In genomic region chr16:11254913-11255736, GRCh38 we compare ENCODE assay signal across 1 cellular context.
A peak's percentile ranks its signal among the peaks of the same experiment; 100 is the strongest.
TF ChIP-seq lines count a peak whose summit lies in the region.

No MANE protein-coding gene starts in this region.

TF ChIP-seq in HepG2, 621 proteins besides CTCF, POLR2A, EP300 and RAD21 (continues in another document):
- TF ChIP-seq ZNF800 (CRISPR knock-in tag; IDR thresholded peaks at IDR 0.05) (peak; percentile 57; the same call in 1 of the 2 replicates), KAT7 (CRISPR knock-in tag; IDR thresholded peaks at IDR 0.05; ENCODE audit: borderline replicate concordance) (peak; percentile 93; the same call in 1 of the 2 replicates), ZBTB2 (CRISPR knock-in tag; IDR thresholded peaks at IDR 0.05; ENCODE audit: low read depth) (no peak), ZNF616 (CRISPR knock-in tag; IDR thresholded peaks at IDR 0.05; ENCODE audit: low read depth) (peak; percentile 64; the same call in 1 of the 2 replicates), ZNF703 (CRISPR knock-in tag; IDR thresholded peaks at IDR 0.05; ENCODE audit: borderline replicate concordance) (0 out of 2 replicates have a peak, but pooled peaks have one; percentile 2), CHCHD3 (CRISPR knock-in tag; IDR thresholded peaks at IDR 0.05) (peak; percentile 53; the same call in 1 of the 2 replicates), SMYD3 (CRISPR knock-in tag; IDR thresholded peaks at IDR 0.05) (0 out of 2 replicates have a peak, but pooled peaks have one; percentile 52), POLR2G (IDR thresholded peaks at IDR 0.05; ENCODE audit: low read depth, low read length) (peak; percentile 25; the same call in 1 of the 2 replicates), ZMYM2 (CRISPR knock-in tag; IDR thresholded peaks at IDR 0.05) (peak; percentile 60; the same call in 1 of the 2 replicates), SIX1 (CRISPR knock-in tag; IDR thresholded peaks at IDR 0.05; ENCODE audit: borderline replicate concordance) (0 out of 2 replicates have a peak, but pooled peaks have one; percentile 18), ZNF205 (CRISPR knock-in tag; IDR thresholded peaks at IDR 0.05) (no peak), GABPB1 (CRISPR knock-in tag; IDR thresholded peaks at IDR 0.05) (0 out of 2 replicates have a peak, but pooled peaks have one; percentile 10), TOPORS (CRISPR knock-in tag; IDR thresholded peaks at IDR 0.05) (0 out of 2 replicates have a peak, but pooled peaks have one; percentile 1), ZNF232 (CRISPR knock-in tag; IDR thresholded peaks at IDR 0.05; ENCODE audit: borderline replicate concordance) (0 out of 2 replicates have a peak, but pooled peaks have one; percentile 16), AKAP8 (CRISPR knock-in tag; IDR thresholded peaks at IDR 0.05) (peak; percentile 2; the same call in 1 of the 2 replicates), BRF2 (CRISPR knock-in tag; IDR thresholded peaks at IDR 0.05) (peak; percentile 29; the same call in 1 of the 2 replicates), SRSF4 (IDR thresholded peaks at IDR 0.05; ENCODE audit: low read depth, low read length, poor library complexity, severe bottlenecking) (peak; percentile 37), ZNF431 (CRISPR knock-in tag; IDR thresholded peaks at IDR 0.05; ENCODE audit: borderline replicate concordance, low read depth) (0 out of 2 replicates have a peak, but pooled peaks have one; percentile 20), ZBTB21 (CRISPR knock-in tag; IDR thresholded peaks at IDR 0.05) (no peak), ZBTB20 (CRISPR knock-in tag; IDR thresholded peaks at IDR 0.05; ENCODE audit: borderline replicate concordance, low read depth) (peak; percentile 26; the same call in 1 of the 2 replicates), GLI4 (CRISPR knock-in tag; IDR thresholded peaks at IDR 0.05; ENCODE audit: borderline replicate concordance) (no peak; the same call in 1 of the 2 replicates), IRF2 (CRISPR knock-in tag; IDR thresholded peaks at IDR 0.05) (no peak), RBFOX2 (IDR thresholded peaks at IDR 0.05; ENCODE audit: low read depth, low read length) (peak; percentile 81), ZBTB26 (CRISPR knock-in tag; IDR thresholded peaks at IDR 0.05; ENCODE audit: borderline replicate concordance) (0 out of 2 replicates have a peak, but pooled peaks have one; percentile 13), ZNF629 (CRISPR knock-in tag; conservative IDR thresholded peaks at IDR 0.05) (peak; percentile 99), PHF8 (CRISPR knock-in tag; IDR thresholded peaks at IDR 0.05) (0 out of 2 replicates have a peak, but pooled peaks have one; percentile 16), EEA1 (CRISPR knock-in tag; IDR thresholded peaks at IDR 0.05; ENCODE audit: borderline replicate concordance) (peak; percentile 55; the same call in 1 of the 2 replicates), HNF4A (CRISPR knock-in tag; IDR thresholded peaks at IDR 0.05) (0 out of 2 replicates have a peak, but pooled peaks have one; percentile 19), SSRP1 (CRISPR knock-in tag; IDR thresholded peaks at IDR 0.05) (no peak), HDAC1 (CRISPR knock-in tag; IDR thresholded peaks at IDR 0.05) (peak; percentile 85), YY1 (IDR thresholded peaks at IDR 0.05; ENCODE audit: insufficient read depth, insufficient replicate concordance, low read depth, low read length) (peak; percentile 11), ZHX1 (CRISPR knock-in tag; IDR thresholded peaks at IDR 0.05; ENCODE audit: low read depth) (0 out of 2 replicates have a peak, but pooled peaks have one; percentile 17), HIC2 (CRISPR knock-in tag; IDR thresholded peaks at IDR 0.05; ENCODE audit: low read depth) (no peak), ISL2 (CRISPR knock-in tag; IDR thresholded peaks at IDR 0.05) (peak; percentile 32; the same call in 1 of the 2 replicates), ZFP91 (CRISPR knock-in tag; IDR thresholded peaks at IDR 0.05; ENCODE audit: borderline replicate concordance) (0 out of 2 replicates have a peak, but pooled peaks have one; percentile 49), MAF1 (CRISPR knock-in tag; IDR thresholded peaks at IDR 0.05; ENCODE audit: borderline replicate concordance) (no peak), ZNF614 (CRISPR knock-in tag; IDR thresholded peaks at IDR 0.05; ENCODE audit: borderline replicate concordance) (0 out of 2 replicates have a peak, but pooled peaks have one; percentile 9), RFXANK (CRISPR knock-in tag; IDR thresholded peaks at IDR 0.05) (0 out of 2 replicates have a peak, but pooled peaks have one; percentile 50), ZNF280B (CRISPR knock-in tag; IDR thresholded peaks at IDR 0.05; ENCODE audit: borderline replicate concordance) (peak; percentile 55; the same call in 1 of the 2 replicates), BRCA1 (CRISPR knock-in tag; IDR thresholded peaks at IDR 0.05) (peak; percentile 15; the same call in 1 of the 2 replicates), MAZ (IDR thresholded peaks at IDR 0.05; ENCODE audit: borderline replicate concordance, low read depth, low read length) (peak; percentile 78; the same call in 1 of the 2 replicates), MAZ (CRISPR knock-in tag; IDR thresholded peaks at IDR 0.05; ENCODE audit: low read depth) (no peak)
